In the genomic region with DNA sequence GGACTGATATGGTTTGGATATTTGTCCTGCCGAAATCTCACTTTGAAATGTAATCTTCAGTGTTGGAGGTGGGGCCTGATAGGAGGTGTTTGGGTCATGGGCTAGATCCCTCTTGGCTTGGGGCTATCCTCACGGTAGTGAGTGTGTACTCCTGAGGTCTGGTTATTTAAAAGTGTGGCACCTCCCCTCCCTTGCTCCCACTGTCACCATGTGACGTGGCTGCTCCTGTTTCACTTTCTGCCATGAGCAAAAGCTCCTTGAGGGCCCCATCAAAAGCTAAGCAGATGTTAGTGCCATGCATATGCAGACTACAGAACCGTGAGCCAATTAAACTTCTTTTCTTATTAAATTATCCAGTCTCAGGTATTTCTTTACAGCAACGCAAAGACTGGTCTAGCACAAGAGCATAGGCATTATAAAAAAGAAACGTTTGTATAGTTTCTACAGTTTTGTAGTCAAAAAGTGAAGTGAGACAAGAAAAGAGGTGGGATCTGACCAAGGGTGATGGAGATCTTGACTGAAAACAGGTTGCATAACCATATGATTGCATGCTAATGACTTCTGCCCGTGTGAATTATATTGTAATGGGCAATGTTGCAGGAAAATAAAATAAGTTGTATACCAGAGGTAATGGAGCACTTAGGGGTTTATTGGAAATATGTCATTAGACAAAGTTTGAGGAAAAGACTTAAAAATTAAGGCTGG, we compare ENCODE assay signal across 16 cellular contexts. TPM values are rescaled to one million over a fixed set of nuclear protein-coding genes. Genes with fewer than 3 reads are reported as not detected.
DNase-seq lines count a peak whose midpoint lies in the region; ATAC-seq and TF ChIP-seq lines count a peak whose summit lies in the region.
"Had no signal": no experiment of that assay in that cellular context is flagged by ENCODE, and none has a peak within 500 bp of the region (broad histone marks: within the 10 kb centered on the region; RNA-seq: fewer than 3 reads in every experiment).

No MANE protein-coding gene starts in this region.

- intact Hi-C loops in CD14-positive monocyte (cut with micrococcal nuclease): no loop called here

- no peak for TF ChIP-seq CTCF in CD14-positive monocyte (IDR thresholded peaks at IDR 0.05)

- H3K27ac Mint-ChIP-seq in CD14-positive monocyte: peak overlapping the region; percentile 85 to 94 (median 90)
- H3K27ac Mint-ChIP-seq: activated naive CD8-positive, alpha-beta T cell treated with anti-CD3 and anti-CD28 coated beads for 36 hours; CD8-positive, alpha-beta T cell had no signal

- peaks cover 43% of the 10 kb centered on the region for H3K4me1 Mint-ChIP-seq in CD14-positive monocyte

- no peak for DNase-seq in CD14-positive monocyte (ENCODE audit: low spot score)
- peak; percentile 86 for DNase-seq in NOMO-1 treated with DMSO at 0.1 percent for 48 hours (lab: John Stamatoyannopoulos, UW; ENCODE audit: unreplicated experiment)
- no peak for DNase-seq in NCI-H226
- DNase-seq: activated CD8-positive, alpha-beta memory T cell treated with anti-CD3 and anti-CD28 coated beads, Interleukin-2, amount 50 U/mL, for 48 hours; activated naive CD8-positive, alpha-beta T cell treated with anti-CD3 and anti-CD28 coated beads for 36 hours; CD8-positive, alpha-beta T cell; GF-D8; midbrain; NCI-H146; NCI-H69; occipital lobe had no signal

- H3K36me3 Mint-ChIP-seq in CD14-positive monocyte: no peaks in the 10 kb centered on the region
- H3K36me3 Mint-ChIP-seq: activated naive CD8-positive, alpha-beta T cell treated with anti-CD3 and anti-CD28 coated beads for 36 hours; CD8-positive, alpha-beta T cell had no signal

- peak overlapping the region; percentile 43 to 48 for H3K4me3 Mint-ChIP-seq in CD14-positive monocyte
- H3K4me3 Mint-ChIP-seq: activated naive CD8-positive, alpha-beta T cell treated with anti-CD3 and anti-CD28 coated beads for 36 hours; CD8-positive, alpha-beta T cell had no signal

- H3K9me3 Mint-ChIP-seq in CD14-positive monocyte: peaks cover 0 to 1% (median 0%) of the 10 kb centered on the region in 7 donors
- H3K9me3 Mint-ChIP-seq: activated naive CD8-positive, alpha-beta T cell treated with anti-CD3 and anti-CD28 coated beads for 36 hours; CD8-positive, alpha-beta T cell had no signal

- H3K27me3 Mint-ChIP-seq in CD14-positive monocyte (ENCODE audit: low read depth in 3 of 3): no peaks in the 10 kb centered on the region

- peak; percentile 56 for ATAC-seq in GM19035 (IDR thresholded peaks at IDR 0.05; ENCODE audit: unreplicated experiment)
- ATAC-seq in HG02798 (IDR thresholded peaks at IDR 0.05; ENCODE audit: poor library complexity, unreplicated experiment): peak; percentile 76
- no peak for ATAC-seq in HG02610 (IDR thresholded peaks at IDR 0.05; ENCODE audit: unreplicated experiment)
- ATAC-seq in GM18520 (IDR thresholded peaks at IDR 0.05; ENCODE audit: unreplicated experiment): no peak
- ATAC-seq in GM21825 (IDR thresholded peaks at IDR 0.05; ENCODE audit: unreplicated experiment): no peak
- ATAC-seq: CD8-positive, alpha-beta T cell had no signal

RNA-seq across cellular contexts. Expression of a gene that starts 28.5 kb away (rescaled TPM):
- polyA plus RNA-seq in CD14-positive monocyte: 10 to 100 TPM; 10.1 to 13.9 TPM

RNA-seq across cellular contexts. Expression of a gene that starts 51.9 kb away (rescaled TPM):
- 100 to 1,000 TPM in 1 of 2 donors, 10 to 100 TPM in 1; 90.2 to 100 TPM for polyA plus RNA-seq in CD14-positive monocyte

Comparison
In these comparisons a context has a peak if more than half of its experiments do, and no peak if none do; other contexts are left out.
1. ATAC-seq: peak in GM19035 (single experiment) and HG02798 (single experiment); none in HG02610 (single experiment), GM18520 (single experiment) and GM21825 (single experiment).